8 cellular contexts compared by ENCODE assay signal in the genomic region with DNA sequence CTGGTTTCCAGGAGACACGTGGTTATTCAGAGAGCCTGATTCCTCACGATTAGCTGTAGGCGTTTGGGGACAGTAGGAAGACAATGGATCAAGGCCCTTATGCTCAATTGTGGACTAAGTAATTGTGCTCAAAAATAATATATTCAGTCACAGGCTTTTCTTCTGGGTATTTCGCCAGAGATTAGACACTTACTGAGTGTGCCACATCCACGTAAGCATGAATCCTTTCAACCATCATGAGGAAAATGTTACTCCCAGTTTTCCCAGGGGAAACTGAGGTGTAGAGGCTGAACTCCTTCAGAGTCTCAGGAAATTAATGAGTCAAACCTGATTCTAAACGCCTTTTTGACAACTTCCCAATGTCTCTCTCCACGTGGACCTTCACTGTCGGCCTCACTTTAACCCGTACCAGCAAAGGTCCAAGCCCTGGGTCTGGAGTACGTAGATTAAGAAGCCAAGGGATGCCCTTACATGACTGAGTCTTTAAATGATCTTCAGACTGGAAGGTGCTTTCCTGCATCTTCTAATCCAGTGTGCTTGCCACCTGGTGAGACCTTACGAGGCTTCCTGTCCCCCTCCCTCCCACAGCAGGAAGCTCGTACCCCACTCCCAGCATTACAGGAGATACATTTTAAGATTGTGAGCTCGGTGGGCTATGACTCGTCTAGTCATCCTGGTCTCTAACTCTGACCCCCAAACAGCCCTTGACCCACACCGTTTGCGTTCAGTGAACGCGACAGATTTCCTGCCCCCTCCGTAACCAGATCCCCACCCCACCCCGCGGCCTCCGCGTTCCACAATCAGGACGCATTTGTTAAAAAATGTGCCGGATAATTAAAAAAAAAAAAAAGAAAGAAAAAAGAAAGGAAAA. TPM values are rescaled to one million over a fixed set of nuclear protein-coding genes. Genes with fewer than 3 reads are reported as not detected.
DNase-seq lines count a peak whose midpoint lies in the region; ATAC-seq and TF ChIP-seq lines count a peak whose summit lies in the region.

No MANE protein-coding gene starts in this region.

- H3K9me3 ChIP-seq in CD8-positive, alpha-beta memory T cell (ENCODE audit: low read length) = no peaks in the 10 kb centered on the region
- H3K9me3 ChIP-seq in KOPT-K1 (ENCODE audit: insufficient read depth, low read length, poor library complexity, severe bottlenecking) = no peaks in the 10 kb centered on the region

- no peaks in the 10 kb centered on the region for H3K27me3 ChIP-seq in CD8-positive, alpha-beta memory T cell (ENCODE audit: insufficient read depth, low read length, poor library complexity, severe bottlenecking)

- peak overlapping the region; percentile 86 for H3K27ac ChIP-seq in CD8-positive, alpha-beta memory T cell (ENCODE audit: low read depth, low read length)
- peak overlapping the region; percentile 83 for H3K27ac ChIP-seq in KOPT-K1 (ENCODE audit: low read depth, low read length, poor library complexity, severe bottlenecking)

- peak overlapping the region; percentile 83 to 100 (median 98) for H3K27ac Mint-ChIP-seq in CD8-positive, alpha-beta memory T cell

- CTCF ChIA-PET in CD8-positive, alpha-beta memory T cell (lab: Charles Lee) = interaction anchor here (1.2 to 5.0 kb wide), 2 partner anchors 30 to 44 kb away, joined by 6 to 51 read pairs; a partner anchor contains a TSS

- peak; percentile 24 to 60 (median 40) for DNase-seq in CD8-positive, alpha-beta memory T cell
- peak; percentile 46 for DNase-seq in activated T-cell treated with anti-CD3 and anti-CD28 coated beads, Interleukin-2, amount 50 U/mL, for 1 hour
- peak; percentile 53 for DNase-seq in fibroblast of villous mesenchyme (ENCODE audit: low read depth)
- DNase-seq in retina = peak; percentile 49
- no peak for DNase-seq in T1000 (lab: John Stamatoyannopoulos, UW)
- DNase-seq in AG08396 (ENCODE audit: low spot score) = no peak

- peaks cover 0 to 20% (median 0%) of the 10 kb centered on the region in 3 donors for H3K36me3 Mint-ChIP-seq in CD8-positive, alpha-beta memory T cell

- peaks cover 54 to 63% (median 60%) of the 10 kb centered on the region in 3 donors for H3K4me1 Mint-ChIP-seq in CD8-positive, alpha-beta memory T cell

- H3K9me3 Mint-ChIP-seq in CD8-positive, alpha-beta memory T cell = no peaks in the 10 kb centered on the region

- POLR2A ChIA-PET in CD8-positive, alpha-beta memory T cell (lab: Charles Lee) = interaction anchor here (1.3 to 1.6 kb wide), 2 partner anchors 12 to 146 kb away, joined by 4 to 6 read pairs; a partner anchor contains a TSS

- no peak for ATAC-seq in HG03045 (IDR thresholded peaks at IDR 0.05; ENCODE audit: unreplicated experiment)

- no peaks in the 10 kb centered on the region for H3K36me3 ChIP-seq in CD8-positive, alpha-beta memory T cell (ENCODE audit: insufficient read depth, low read length)
- peaks cover 12% of the 10 kb centered on the region for H3K36me3 ChIP-seq in KOPT-K1 (ENCODE audit: insufficient read depth, low read length)

- H3K4me1 ChIP-seq in CD8-positive, alpha-beta memory T cell (ENCODE audit: insufficient read depth, low read length) = peaks cover 56% of the 10 kb centered on the region

- no peak for TF ChIP-seq CTCF in fibroblast of villous mesenchyme (IDR thresholded peaks at IDR 0.05; ENCODE audit: insufficient read depth, low read depth, low read length)

- peak overlapping the region; percentile 63 for H3K4me3 ChIP-seq in CD8-positive, alpha-beta memory T cell (ENCODE audit: low read length)
- peak overlapping the region; percentile 96 for H3K4me3 ChIP-seq in fibroblast of villous mesenchyme (ENCODE audit: low read depth, low read length)

- H3K27me3 Mint-ChIP-seq in CD8-positive, alpha-beta memory T cell = peaks cover 0 to 1% of the 10 kb centered on the region in 2 donors

- peak overlapping the region; percentile 91 to 100 (median 99) for H3K4me3 Mint-ChIP-seq in CD8-positive, alpha-beta memory T cell

RNA-seq across cellular contexts. Expression of a gene that starts 1.7 kb away (rescaled TPM):
- 1,000 to 10,000 TPM; 2,146 to 2,187 TPM for total RNA-seq in CD8-positive, alpha-beta memory T cell
- polyA plus RNA-seq in CD8-positive, alpha-beta memory T cell = 337 TPM
- total RNA-seq in fibroblast of villous mesenchyme = 1,898 and 2,239 TPM in 2 replicates

RNA-seq across cellular contexts. Expression of a gene that starts 31.7 kb away (rescaled TPM):
- not detected for total RNA-seq in CD8-positive, alpha-beta memory T cell
- polyA plus RNA-seq in CD8-positive, alpha-beta memory T cell = not detected
- total RNA-seq in fibroblast of villous mesenchyme = under 0.01 and 0.43 TPM in 2 replicates

RNA-seq across cellular contexts. Expression of a gene that starts 43.0 kb away (rescaled TPM):
- 10 to 100 TPM; 59.4 to 63.9 TPM for total RNA-seq in CD8-positive, alpha-beta memory T cell
- polyA plus RNA-seq in CD8-positive, alpha-beta memory T cell = 30.0 TPM
- 25.9 and 29.6 TPM in 2 replicates for total RNA-seq in fibroblast of villous mesenchyme

Comparison
In these comparisons a context has a peak if more than half of its experiments do, and no peak if none do; other contexts are left out.
1. DNase-seq: peak in CD8-positive, alpha-beta memory T cell (5 of 5), activated T-cell treated with anti-CD3 and anti-CD28 coated beads, Interleukin-2, amount 50 U/mL, for 1 hour (single experiment), fibroblast of villous mesenchyme (single experiment) and retina (single experiment); none in T1000 (single experiment) and AG08396 (single experiment).